In genomic region chr10:70863470-70864160, GRCh38 we compare ENCODE assay signal across 2 cellular contexts.
TF ChIP-seq lines count a peak whose summit lies in the region.

No MANE protein-coding gene starts in this region.

TF ChIP-seq in SK-N-SH, 30 proteins besides CTCF, POLR2A, EP300 and RAD21 (continued from another document):
- TF ChIP-seq MAX (IDR thresholded peaks at IDR 0.05; ENCODE audit: low read depth) (no peak), TCF12 (IDR thresholded peaks at IDR 0.05) (no peak), TEAD4 (IDR thresholded peaks at IDR 0.05; ENCODE audit: borderline replicate concordance, insufficient read depth) (no peak), MEF2A (IDR thresholded peaks at IDR 0.05; ENCODE audit: borderline replicate concordance, low read depth) (no peak), PBX3 (IDR thresholded peaks at IDR 0.05) (no peak), RCOR1 (IDR thresholded peaks at IDR 0.05; ENCODE audit: low read length) (no peak), MXI1 (IDR thresholded peaks at IDR 0.05; ENCODE audit: low read depth, low read length) (no peak), FOXM1 (IDR thresholded peaks at IDR 0.05; ENCODE audit: low read depth) (no peak), EZH2phosphoT487 (IDR thresholded peaks at IDR 0.05; ENCODE audit: borderline replicate concordance, low read depth) (no peak), POLR2AphosphoS5 (IDR thresholded peaks at IDR 0.05; ENCODE audit: low read depth, low read length) (no peak), YY1 (IDR thresholded peaks at IDR 0.05; ENCODE audit: low read depth) (no peak)

TF ChIP-seq in SK-N-SH treated with all-trans-retinoic acid at 6 μM for 48 hours, 23 proteins besides CTCF, POLR2A, EP300 and RAD21 (continued from another document):
- TF ChIP-seq, protein P1, sequence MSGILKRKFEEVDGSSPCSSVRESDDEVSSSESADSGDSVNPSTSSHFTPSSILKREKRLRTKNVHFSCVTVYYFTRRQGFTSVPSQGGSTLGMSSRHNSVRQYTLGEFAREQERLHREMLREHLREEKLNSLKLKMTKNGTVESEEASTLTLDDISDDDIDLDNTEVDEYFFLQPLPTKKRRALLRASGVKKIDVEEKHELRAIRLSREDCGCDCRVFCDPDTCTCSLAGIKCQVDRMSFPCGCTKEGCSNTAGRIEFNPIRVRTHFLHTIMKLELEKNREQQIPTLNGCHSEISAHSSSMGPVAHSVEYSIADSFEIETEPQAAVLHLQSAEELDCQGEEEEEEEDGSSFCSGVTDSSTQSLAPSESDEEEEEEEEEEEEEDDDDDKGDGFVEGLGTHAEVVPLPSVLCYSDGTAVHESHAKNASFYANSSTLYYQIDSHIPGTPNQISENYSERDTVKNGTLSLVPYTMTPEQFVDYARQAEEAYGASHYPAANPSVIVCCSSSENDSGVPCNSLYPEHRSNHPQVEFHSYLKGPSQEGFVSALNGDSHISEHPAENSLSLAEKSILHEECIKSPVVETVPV (CRISPR knock-in tag; IDR thresholded peaks at IDR 0.05): no peak
- no peak for TF ChIP-seq SNAI2 (CRISPR knock-in tag; IDR thresholded peaks at IDR 0.05)
- no peak for TF ChIP-seq ESRRG (CRISPR knock-in tag; IDR thresholded peaks at IDR 0.05)
- no peak for TF ChIP-seq ZNF565 (CRISPR knock-in tag; conservative IDR thresholded peaks at IDR 0.05; ENCODE audit: low read depth)
- TF ChIP-seq PPARA (CRISPR knock-in tag; IDR thresholded peaks at IDR 0.05; ENCODE audit: borderline replicate concordance): no peak
- TF ChIP-seq, protein P2, sequence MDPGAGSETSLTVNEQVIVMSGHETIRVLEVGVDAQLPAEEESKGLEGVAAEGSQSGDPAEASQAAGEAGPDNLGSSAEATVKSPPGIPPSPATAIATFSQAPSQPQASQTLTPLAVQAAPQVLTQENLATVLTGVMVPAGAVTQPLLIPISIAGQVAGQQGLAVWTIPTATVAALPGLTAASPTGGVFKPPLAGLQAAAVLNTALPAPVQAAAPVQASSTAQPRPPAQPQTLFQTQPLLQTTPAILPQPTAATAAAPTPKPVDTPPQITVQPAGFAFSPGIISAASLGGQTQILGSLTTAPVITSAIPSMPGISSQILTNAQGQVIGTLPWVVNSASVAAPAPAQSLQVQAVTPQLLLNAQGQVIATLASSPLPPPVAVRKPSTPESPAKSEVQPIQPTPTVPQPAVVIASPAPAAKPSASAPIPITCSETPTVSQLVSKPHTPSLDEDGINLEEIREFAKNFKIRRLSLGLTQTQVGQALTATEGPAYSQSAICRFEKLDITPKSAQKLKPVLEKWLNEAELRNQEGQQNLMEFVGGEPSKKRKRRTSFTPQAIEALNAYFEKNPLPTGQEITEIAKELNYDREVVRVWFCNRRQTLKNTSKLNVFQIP (CRISPR knock-in tag; IDR thresholded peaks at IDR 0.05; ENCODE audit: borderline replicate concordance, low read depth): no peak
- TF ChIP-seq TCF4 (CRISPR knock-in tag; IDR thresholded peaks at IDR 0.05; ENCODE audit: borderline replicate concordance): no peak
- TF ChIP-seq ARNTL (CRISPR knock-in tag; IDR thresholded peaks at IDR 0.05; ENCODE audit: borderline replicate concordance, low read depth): no peak
- no peak for TF ChIP-seq ISL1 (CRISPR knock-in tag; IDR thresholded peaks at IDR 0.05)
- TF ChIP-seq RARB (CRISPR knock-in tag; IDR thresholded peaks at IDR 0.05): no peak
- TF ChIP-seq ZNF8 (CRISPR knock-in tag; IDR thresholded peaks at IDR 0.05): no peak
- TF ChIP-seq, protein P3, sequence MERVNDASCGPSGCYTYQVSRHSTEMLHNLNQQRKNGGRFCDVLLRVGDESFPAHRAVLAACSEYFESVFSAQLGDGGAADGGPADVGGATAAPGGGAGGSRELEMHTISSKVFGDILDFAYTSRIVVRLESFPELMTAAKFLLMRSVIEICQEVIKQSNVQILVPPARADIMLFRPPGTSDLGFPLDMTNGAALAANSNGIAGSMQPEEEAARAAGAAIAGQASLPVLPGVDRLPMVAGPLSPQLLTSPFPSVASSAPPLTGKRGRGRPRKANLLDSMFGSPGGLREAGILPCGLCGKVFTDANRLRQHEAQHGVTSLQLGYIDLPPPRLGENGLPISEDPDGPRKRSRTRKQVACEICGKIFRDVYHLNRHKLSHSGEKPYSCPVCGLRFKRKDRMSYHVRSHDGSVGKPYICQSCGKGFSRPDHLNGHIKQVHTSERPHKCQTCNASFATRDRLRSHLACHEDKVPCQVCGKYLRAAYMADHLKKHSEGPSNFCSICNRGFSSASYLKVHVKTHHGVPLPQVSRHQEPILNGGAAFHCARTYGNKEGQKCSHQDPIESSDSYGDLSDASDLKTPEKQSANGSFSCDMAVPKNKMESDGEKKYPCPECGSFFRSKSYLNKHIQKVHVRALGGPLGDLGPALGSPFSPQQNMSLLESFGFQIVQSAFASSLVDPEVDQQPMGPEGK (CRISPR knock-in tag; IDR thresholded peaks at IDR 0.05; ENCODE audit: borderline replicate concordance): no peak
